Comparison of ENCODE assay signal across 8 cellular contexts in the genomic region with DNA sequence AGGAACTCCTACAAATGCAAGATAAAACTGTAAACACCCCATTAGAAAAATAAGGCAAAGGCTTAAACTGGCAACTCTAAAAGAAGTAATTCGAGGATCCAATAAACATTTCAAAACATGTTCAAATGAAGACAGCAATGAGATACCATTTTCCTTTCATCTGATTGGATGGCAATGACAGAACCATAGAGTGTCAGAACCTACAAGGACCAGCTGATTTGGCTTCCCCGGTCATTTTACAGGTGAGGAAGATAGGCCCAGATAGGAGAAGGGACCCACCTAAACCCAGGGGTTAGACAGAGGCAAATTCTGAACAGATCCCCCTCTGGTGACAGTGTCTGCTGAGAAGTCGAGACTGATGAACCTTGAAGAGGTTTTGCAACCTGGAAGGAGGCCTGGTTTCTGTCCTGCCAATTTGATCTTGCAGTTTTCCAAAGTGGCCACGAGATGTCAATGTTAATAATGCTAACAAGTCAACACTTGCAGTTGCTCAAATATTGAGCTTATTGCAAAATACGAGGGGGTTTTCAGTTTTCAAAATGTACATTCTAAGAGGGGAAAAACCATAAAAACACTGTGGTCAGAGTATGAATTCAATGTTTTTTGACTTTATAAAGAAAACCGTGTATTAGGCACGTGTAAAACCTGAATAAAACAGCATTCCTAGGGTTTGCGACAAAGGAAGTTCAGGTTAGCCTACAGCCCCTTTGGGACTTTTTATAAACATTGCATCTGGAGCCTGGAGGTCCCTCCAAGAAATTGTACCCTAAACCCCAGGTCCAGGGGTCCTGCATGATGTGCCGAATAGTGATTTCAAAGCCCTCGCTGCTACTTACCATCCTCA. TPM values are rescaled to one million over a fixed set of nuclear protein-coding genes. Genes with fewer than 3 reads are reported as not detected.
A peak's percentile ranks its signal among the peaks of the same experiment; 100 is the strongest.
DNase-seq lines count a peak whose midpoint lies in the region; ATAC-seq, FAIRE-seq and TF ChIP-seq lines count a peak whose summit lies in the region.

No MANE protein-coding gene starts in this region.

- H3K9me3 ChIP-seq in K562 (replicated peaks; ENCODE audit: control insufficient read depth, insufficient read depth, low read depth, low read length) (no peaks in the 10 kb centered on the region), keratinocyte (ENCODE audit: control insufficient read depth, low read depth, low read length) (no peaks in the 10 kb centered on the region), thoracic aorta (no peaks in the 10 kb centered on the region)

- POLR2A ChIA-PET in K562 (lab: Yijun Ruan, JAX) = interaction anchor here (0.6 to 1.9 kb wide), 5 partner anchors 8 to 1147 kb away, joined by 3 to 13 read pairs (median 6); no protein-coding TSS in a partner anchor

- H4K20me1 ChIP-seq in K562 (replicated peaks; ENCODE audit: control insufficient read depth, insufficient read depth, low read length) (no peaks in the 10 kb centered on the region), keratinocyte (ENCODE audit: control insufficient read depth, extremely low read depth, insufficient read depth, low read length) (no peaks in the 10 kb centered on the region)

- peak; percentile 86 for ATAC-seq in K562
- ATAC-seq in thoracic aorta (ENCODE audit: insufficient number of reproducible peaks, low FRiP score, low read depth) = no peak
- ATAC-seq in GM18873 (IDR thresholded peaks at IDR 0.05; ENCODE audit: low FRiP score, unreplicated experiment) = no peak
- ATAC-seq in GM21717 (IDR thresholded peaks at IDR 0.05; ENCODE audit: unreplicated experiment) = no peak

- peak; percentile 80 to 87 for TF ChIP-seq RAD21 in K562 (CRISPR knock-in tag; conservative IDR thresholded peaks at IDR 0.05 in 1 of 2, IDR thresholded peaks at IDR 0.05 in 1 of 2)

- CTCF ChIA-PET in K562 (lab: Yijun Ruan, JAX; ENCODE audit: low intra/inter-chr PET ratio) = interaction anchor here (0.7 to 2.8 kb wide), 8 partner anchors 50 to 179 kb away, joined by 3 to 38 read pairs (median 4); no protein-coding TSS in a partner anchor

- TF ChIP-seq POLR2A in K562 (conservative IDR thresholded peaks at IDR 0.05) = no peak

- H3K79me2 ChIP-seq in K562 (ENCODE audit: control insufficient read depth, insufficient read depth, low read length) (no peaks in the 10 kb centered on the region), keratinocyte (ENCODE audit: control insufficient read depth, insufficient read depth, low read length) (no peaks in the 10 kb centered on the region)

- H3K9ac ChIP-seq in K562 (ENCODE audit: insufficient read depth in 1 of 2, low read depth in 2 of 2, low read length in 2 of 2) = no peak overlapping the region
- H3K9ac ChIP-seq in keratinocyte (ENCODE audit: control insufficient read depth, extremely low read depth, insufficient read depth, low read length) = no peak overlapping the region

- in situ Hi-C loops in K562 (cut with MboI) = no loop called here

- intact Hi-C loops in K562 (cut with micrococcal nuclease) = loop anchor here (1.0 to 2.0 kb wide), 4 partner anchors 49 to 179 kb away; no protein-coding TSS in a partner anchor

- DNase-seq in AG09319 (ENCODE audit: extremely low read depth, low read depth) (peak; percentile 58), NCI-H2196 treated with DMSO at 0.1 percent for 48 hours (lab: John Stamatoyannopoulos, UW; ENCODE audit: unreplicated experiment) (peak; percentile 3), K562 (ENCODE audit: extremely low read depth in 1 of 4, low spot score in 3 of 4) (peak; percentile 37 to 72 (median 53)), keratinocyte (ENCODE audit: low read depth, low spot score) (no peak), thoracic aorta (ENCODE audit: low spot score) (no peak)

- 0 out of 3 replicates have a peak, but pooled peaks cover 7% of the 10 kb centered on the region for H3K36me3 ChIP-seq in K562 (ENCODE audit: control insufficient read depth, insufficient read depth, low read length)
- H3K36me3 ChIP-seq in keratinocyte (ENCODE audit: control insufficient read depth in 2 of 2, extremely low read depth in 1 of 2, insufficient read depth in 2 of 2, low read length in 2 of 2) = no peaks in the 10 kb centered on the region
- H3K36me3 ChIP-seq in thoracic aorta = no peaks in the 10 kb centered on the region

- WGBS in K562 (ENCODE audit: insufficient coverage, low coverage, missing lambda C conversion rate) = 39% methylated on average over 10 of the region's 10 CpGs

- no TSS peak for BruUV-seq in K562 (replicated peaks; lab: Mats Ljungman, UMichigan)

- H3K27ac ChIP-seq in K562 (ENCODE audit: extremely low read depth, low read depth, low read length) (no peak overlapping the region), keratinocyte (ENCODE audit: control insufficient read depth, insufficient read depth, low read length) (no peak overlapping the region), thoracic aorta (no peak overlapping the region)

- dilution Hi-C loops in keratinocyte (cut with MboI; ENCODE audit: extremely low pct_ligation_motif_present, low sequenced_read_pairs) = no loop called here

- H2AFZ ChIP-seq in K562 (ENCODE audit: low read depth, low read length) (peak overlapping the region; percentile 35), keratinocyte (ENCODE audit: control insufficient read depth, low read length) (no peak overlapping the region)

- H3K4me3 ChIP-seq in K562 = no peak overlapping the region
- H3K4me3 ChIP-seq in keratinocyte (ENCODE audit: control insufficient read depth in 2 of 3, extremely low read depth in 1 of 3, insufficient read depth in 2 of 3, low read depth in 1 of 3, low read length in 3 of 3) = no peak overlapping the region
- no peak overlapping the region for H3K4me3 ChIP-seq in thoracic aorta

- FAIRE-seq in K562 (lab: Jason Lieb, UNC) = peak; percentile 92
- FAIRE-seq in keratinocyte (lab: Jason Lieb, UNC) = no peak

- no peaks in the 10 kb centered on the region for H3K27me3 ChIP-seq in K562 (ENCODE audit: control insufficient read depth in 2 of 2, insufficient read depth in 2 of 2, low read length in 2 of 2)
- no peaks in the 10 kb centered on the region for H3K27me3 ChIP-seq in keratinocyte (ENCODE audit: control insufficient read depth, extremely low read depth, insufficient read depth, low read length)
- no peaks in the 10 kb centered on the region for H3K27me3 ChIP-seq in thoracic aorta (replicated peaks; ENCODE audit: insufficient read depth)

- TF ChIP-seq EP300 in K562 (IDR thresholded peaks at IDR 0.05; ENCODE audit: low read length) = no peak

- H3K4me2 ChIP-seq in K562 (ENCODE audit: insufficient read depth, low read length) = no peak overlapping the region
- no peak overlapping the region for H3K4me2 ChIP-seq in keratinocyte (ENCODE audit: control insufficient read depth, extremely low read depth, insufficient read depth, low read depth, low read length)

- H3K4me1 ChIP-seq in K562 (replicated peaks in 1 of 2; ENCODE audit: control insufficient read depth in 2 of 2, insufficient read depth in 2 of 2, low read length in 2 of 2) (no peaks in the 10 kb centered on the region; a peak in 3 of 5 replicates), keratinocyte (ENCODE audit: control insufficient read depth, extremely low read depth, insufficient read depth, low read length) (peaks cover 6% of the 10 kb centered on the region), thoracic aorta (ENCODE audit: control insufficient read depth in 1 of 2, low read depth in 2 of 2) (no peaks in the 10 kb centered on the region)

- TF ChIP-seq CTCF in AG09319 (IDR thresholded peaks at IDR 0.05; ENCODE audit: low read depth, low read length) (peak; percentile 56), GM12873 (IDR thresholded peaks at IDR 0.05; ENCODE audit: insufficient read depth, low read depth, low read length, missing control alignments) (peak; percentile 50), K562 (IDR thresholded peaks at IDR 0.05 in 2 of 3, conservative IDR thresholded peaks at IDR 0.05 in 1 of 3; ENCODE audit: insufficient read depth in 2 of 3, low read depth in 1 of 3, low read length in 3 of 3) (peak; percentile 67 to 86 (median 71)), keratinocyte (optimal IDR thresholded peaks at IDR 0.05 in 1 of 3, IDR thresholded peaks at IDR 0.05 in 1 of 3, conservative IDR thresholded peaks at IDR 0.05 in 1 of 3; ENCODE audit: extremely low read depth in 1 of 3, insufficient read depth in 2 of 3, low read length in 3 of 3) (peak; percentile 50 to 62 (median 58)), thoracic aorta (IDR thresholded peaks at IDR 0.05) (peak; percentile 48)

- H3K9me1 ChIP-seq in K562 (ENCODE audit: control insufficient read depth, insufficient read depth, low read length) (no peaks in the 10 kb centered on the region), keratinocyte (ENCODE audit: control insufficient read depth, extremely low read depth, insufficient read depth, low read length) (no peaks in the 10 kb centered on the region)

RNA-seq across cellular contexts. Expression of gene CFAP161, which starts 21.5 kb away (rescaled TPM):
- 121 and 131 TPM in 2 replicates for total RNA-seq in K562 (2011; cell fraction: chromatin; rRNA removed; ENCODE audit: low replicate concordance)
- total RNA-seq in K562 (2011; cell fraction: nucleolus; rRNA removed) = 46.2 and 49.2 TPM in 2 replicates
- total RNA-seq in K562 (2011; cell fraction: nucleoplasm; rRNA removed) = 56.2 and 86.6 TPM in 2 replicates
- total RNA-seq in K562 (2014; rRNA removed) (32.1 and 52.2 TPM in 2 replicates), K562 (2014; rRNA removed; fragmentation: Illumina TruSeq; extraction: Trizol) (51.7 and 69.6 TPM in 2 replicates), K562 (2015; rRNA removed; fragmentation: Illumina TruSeq; extraction: Trizol) (25.8 and 26.5 TPM in 2 replicates), K562 (2021) (36.3 and 36.5 TPM in 2 replicates), thoracic aorta (1 to 10 TPM in 1 of 2 donors, not detected in 1; 1.1 TPM)
- polyA plus RNA-seq in K562 (2011; rRNA removed) (11.4 and 75.6 TPM in 2 replicates), K562 (2014; fragmentation: Illumina TruSeq; extraction: Trizol) (76.3 and 78.7 TPM in 2 replicates), K562 (2014; fragmentation: Nextera tagmentation; extraction: Ambion mirVana) (10 to 100 TPM; 78.3 to 83.3 TPM), K562 (2014; rRNA removed) (62.1 and 79.4 TPM in 2 replicates), keratinocyte (not detected in 3 replicates)
- polyA plus RNA-seq in K562 (2011; cell fraction: cytosol; rRNA removed) = 5.0 and 28.2 TPM in 2 replicates
- polyA plus RNA-seq in K562 (2011; cell fraction: nucleus; rRNA removed) = 13.9 and 76.2 TPM in 2 replicates
- polyA plus RNA-seq in K562 (2012) = 22.9 and 27.3 TPM in 2 replicates
- 10.7 and 54.7 TPM in 2 replicates for polyA minus RNA-seq in K562 (2011; rRNA and poly(A)+ RNA removed)
- 5.2 and 32.8 TPM in 2 replicates for polyA minus RNA-seq in K562 (2011; cell fraction: cytosol; rRNA and poly(A)+ RNA removed)
- 12.0 and 40.0 TPM in 2 replicates for polyA minus RNA-seq in K562 (2011; cell fraction: nucleus; rRNA and poly(A)+ RNA removed)
- not detected for polyA plus RNA-seq in keratinocyte (2011; ENCODE audit: low read depth)
- not detected in 2 replicates for polyA plus RNA-seq in keratinocyte (2011; cell fraction: cytosol; rRNA removed)
- not detected in 2 replicates for polyA plus RNA-seq in keratinocyte (2011; cell fraction: nucleus; rRNA removed)
- polyA plus RNA-seq in keratinocyte (2012; ENCODE audit: low replicate concordance) = not detected in 2 replicates
- not detected in 3 replicates for polyA minus RNA-seq in keratinocyte
- not detected for polyA minus RNA-seq in keratinocyte (2011; cell fraction: cytosol; rRNA and poly(A)+ RNA removed)
- not detected in 2 replicates for polyA minus RNA-seq in keratinocyte (2011; cell fraction: nucleus; rRNA and poly(A)+ RNA removed)

RNA-seq across cellular contexts. Expression of gene IL16, which starts 41.1 kb away (rescaled TPM):
- total RNA-seq in K562 (2011; cell fraction: chromatin; rRNA removed; ENCODE audit: low replicate concordance) = 38.7 and 65.0 TPM in 2 replicates
- total RNA-seq in K562 (2011; cell fraction: nucleolus; rRNA removed) = 25.1 and 33.4 TPM in 2 replicates
- total RNA-seq in K562 (2011; cell fraction: nucleoplasm; rRNA removed) = 22.6 and 27.1 TPM in 2 replicates
- total RNA-seq in K562 (2014; rRNA removed) (5.6 and 5.9 TPM in 2 replicates), K562 (2014; rRNA removed; fragmentation: Illumina TruSeq; extraction: Trizol) (8.7 and 10.6 TPM in 2 replicates), K562 (2015; rRNA removed; fragmentation: Illumina TruSeq; extraction: Trizol) (7.6 and 8.1 TPM in 2 replicates), K562 (2021) (16.0 and 16.8 TPM in 2 replicates), thoracic aorta (10 to 100 TPM; 11.1 to 17.1 TPM)
- polyA plus RNA-seq in K562 (2011; rRNA removed) (3.1 and 13.3 TPM in 2 replicates), K562 (2014; fragmentation: Illumina TruSeq; extraction: Trizol) (15.2 and 17.7 TPM in 2 replicates), K562 (2014; fragmentation: Nextera tagmentation; extraction: Ambion mirVana) (1 to 10 TPM; 1.4 to 1.9 TPM), K562 (2014; rRNA removed) (15.0 and 18.8 TPM in 2 replicates), keratinocyte (0.01 to 0.10 TPM in 2 of 3 replicates, not detected in the other)
- polyA plus RNA-seq in K562 (2011; cell fraction: cytosol; rRNA removed) = 2.6 and 10.3 TPM in 2 replicates
- 13.5 and 96.3 TPM in 2 replicates for polyA plus RNA-seq in K562 (2011; cell fraction: nucleus; rRNA removed)
- polyA plus RNA-seq in K562 (2012) = 10.6 and 19.0 TPM in 2 replicates
- polyA minus RNA-seq in K562 (2011; rRNA and poly(A)+ RNA removed) = 4.0 and 12.0 TPM in 2 replicates
- 0.46 and 5.0 TPM in 2 replicates for polyA minus RNA-seq in K562 (2011; cell fraction: cytosol; rRNA and poly(A)+ RNA removed)
- polyA minus RNA-seq in K562 (2011; cell fraction: nucleus; rRNA and poly(A)+ RNA removed) = 5.4 and 23.2 TPM in 2 replicates
- polyA plus RNA-seq in keratinocyte (2011; ENCODE audit: low read depth) = not detected
- 0.01 TPM in 1 of 2 replicates, not detected in the other for polyA plus RNA-seq in keratinocyte (2011; cell fraction: cytosol; rRNA removed)
- polyA plus RNA-seq in keratinocyte (2011; cell fraction: nucleus; rRNA removed) = 0.01 and 0.08 TPM in 2 replicates
- 0.07 and 0.56 TPM in 2 replicates for polyA plus RNA-seq in keratinocyte (2012; ENCODE audit: low replicate concordance)
- 0.07 to 0.56 TPM in 2 of 3 replicates, not detected in the other for polyA minus RNA-seq in keratinocyte
- polyA minus RNA-seq in keratinocyte (2011; cell fraction: cytosol; rRNA and poly(A)+ RNA removed) = not detected
- polyA minus RNA-seq in keratinocyte (2011; cell fraction: nucleus; rRNA and poly(A)+ RNA removed) = 0.11 and 0.23 TPM in 2 replicates

Comparison
In these comparisons a context has a peak if more than half of its experiments do, and no peak if none do; other contexts are left out.
1. DNase-seq: peak in AG09319 (single experiment), NCI-H2196 treated with DMSO at 0.1 percent for 48 hours (single experiment) and K562 (4 of 4); none in keratinocyte (single experiment) and thoracic aorta (single experiment).
2. RNA of gene CFAP161, which starts 21.5 kb away (total RNA-seq): 25.8 to 131 TPM in K562; 1.1 TPM in thoracic aorta; every median in the first group is over 10 times any median in the second.
3. Peak in every context shown above with its lines, with median percentiles within 50 percentile points of each other: CTCF ChIP-seq.